Comparison of ENCODE assay signal across 10 cellular contexts in the genomic region with DNA sequence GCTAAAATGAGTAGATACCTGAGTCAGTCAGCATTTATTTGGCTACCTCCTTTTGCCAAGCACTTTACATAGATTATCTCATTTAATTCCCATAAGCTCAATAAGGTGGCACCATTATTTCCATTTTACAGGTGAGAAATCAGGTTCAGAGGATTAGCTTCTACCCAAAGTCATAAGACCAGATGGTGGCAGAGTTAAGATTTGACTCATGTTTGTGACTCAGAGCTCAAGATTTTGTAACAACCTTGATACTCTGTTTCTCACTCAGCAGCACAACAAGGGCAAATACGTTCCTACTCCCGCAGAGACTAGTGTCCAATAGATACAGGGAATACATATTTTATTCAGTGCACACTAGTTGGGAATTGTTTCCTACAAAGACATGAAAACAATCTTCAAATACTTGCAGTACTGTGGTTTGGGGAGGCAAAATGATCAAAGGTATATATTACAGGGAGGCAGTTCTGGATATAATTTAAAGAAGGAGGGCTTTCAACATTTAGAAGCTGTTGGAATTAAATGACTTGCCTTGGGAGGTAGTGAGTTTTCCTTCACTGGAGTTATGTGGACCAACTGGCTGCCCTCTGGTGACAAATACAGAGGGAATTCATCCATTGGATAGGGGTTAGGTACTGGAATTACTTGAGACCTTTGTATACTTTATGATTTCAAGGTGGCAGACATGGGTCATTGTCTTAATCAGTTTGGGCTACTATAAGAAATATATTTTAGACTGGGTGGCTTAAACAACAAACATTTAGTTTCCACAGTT. TPM values are rescaled to one million over a fixed set of nuclear protein-coding genes. Genes with fewer than 3 reads are reported as not detected.
DNase-seq lines count a peak whose midpoint lies in the region; ATAC-seq and TF ChIP-seq lines count a peak whose summit lies in the region.
"Had no signal": no experiment of that assay in that cellular context is flagged by ENCODE, and none has a peak within 500 bp of the region (broad histone marks: within the 10 kb centered on the region; RNA-seq: fewer than 3 reads in every experiment).

No MANE protein-coding gene starts in this region.

- 30 to 40% methylated on average over 2 of the region's 2 CpGs for WGBS in esophagus squamous epithelium, 2 donors
- 33 to 41% methylated on average over 2 of the region's 2 CpGs for WGBS in testis, 2 donors

- no peak overlapping the region for H3K4me3 Mint-ChIP-seq in activated naive CD4-positive, alpha-beta T cell treated with anti-CD3 and anti-CD28 coated beads, Interleukin-2, amount 50 U/mL, for 24 hours
- H3K4me3 Mint-ChIP-seq: dendritic cell treated with granulocyte-macrophage colony-stimulating factor and Interleukin-4, amounts not matched to agents 40 ng/mL and 50 ng/mL, for 4 days; stimulated activated naive B cell treated with anti-CD40 and anti-IgM and Interleukin-4, amounts not matched to agents 10 μg/mL and 1 μg/mL and 100 μg/mL, for 72 hours had no signal

- H3K4me2 ChIP-seq in PC-3 (ENCODE audit: low read length), result peak overlapping the region; percentile 68

- H3K36me3 ChIP-seq in PC-3 (ENCODE audit: low read depth, low read length) (0 out of 2 replicates have a peak, but pooled peaks cover 5% of the 10 kb centered on the region), esophagus squamous epithelium (peaks cover 8 to 36% (median 9%) of the 10 kb centered on the region in 3 donors), testis (ENCODE audit: low read depth, missing control alignments) (no peaks in the 10 kb centered on the region)

- no peak overlapping the region for H2AFZ ChIP-seq in PC-3 (ENCODE audit: low read length)

- CTCF ChIA-PET in PC-3 (lab: Charles Lee), result interaction anchor here (1.3 kb wide), 1 partner anchor 35 kb away, joined by 4 read pairs; no protein-coding TSS in a partner anchor

- no peak overlapping the region; the same call in 1 of the 2 replicates for H3K9ac ChIP-seq in PC-3 (ENCODE audit: low read length)

- H3K27me3 ChIP-seq in PC-3 (ENCODE audit: low read length), result no peaks in the 10 kb centered on the region
- H3K27me3 ChIP-seq in esophagus squamous epithelium, result no peaks in the 10 kb centered on the region
- H3K27me3 ChIP-seq in testis, result no peaks in the 10 kb centered on the region

- no peaks in the 10 kb centered on the region for H3K27me3 Mint-ChIP-seq in activated naive CD4-positive, alpha-beta T cell treated with anti-CD3 and anti-CD28 coated beads, Interleukin-2, amount 50 U/mL, for 24 hours
- H3K27me3 Mint-ChIP-seq: dendritic cell treated with granulocyte-macrophage colony-stimulating factor and Interleukin-4, amounts not matched to agents 40 ng/mL and 50 ng/mL, for 4 days; stimulated activated naive B cell treated with anti-CD40 and anti-IgM and Interleukin-4, amounts not matched to agents 10 μg/mL and 1 μg/mL and 100 μg/mL, for 72 hours had no signal

- peak overlapping the region; percentile 77 for H3K27ac ChIP-seq in PC-3 (ENCODE audit: low read length)
- peak overlapping the region; percentile 24 to 99 (median 79) for H3K27ac ChIP-seq in esophagus squamous epithelium
- peak overlapping the region; percentile 94 to 98 for H3K27ac ChIP-seq in testis

- no peaks in the 10 kb centered on the region for H3K9me3 Mint-ChIP-seq in activated naive CD4-positive, alpha-beta T cell treated with anti-CD3 and anti-CD28 coated beads, Interleukin-2, amount 50 U/mL, for 24 hours
- H3K9me3 Mint-ChIP-seq: dendritic cell treated with granulocyte-macrophage colony-stimulating factor and Interleukin-4, amounts not matched to agents 40 ng/mL and 50 ng/mL, for 4 days; stimulated activated naive B cell treated with anti-CD40 and anti-IgM and Interleukin-4, amounts not matched to agents 10 μg/mL and 1 μg/mL and 100 μg/mL, for 72 hours had no signal

- H3K4me3 ChIP-seq in PC-3 (ENCODE audit: low read length) (peak overlapping the region; percentile 37), esophagus squamous epithelium (no peak overlapping the region), testis (no peak overlapping the region)

- H3K79me2 ChIP-seq in PC-3 (ENCODE audit: low read length), result peaks cover 43% of the 10 kb centered on the region

- peaks cover 11% of the 10 kb centered on the region for H3K4me1 Mint-ChIP-seq in activated naive CD4-positive, alpha-beta T cell treated with anti-CD3 and anti-CD28 coated beads, Interleukin-2, amount 50 U/mL, for 24 hours

- no peaks in the 10 kb centered on the region for H3K9me2 ChIP-seq in PC-3 (replicated peaks; ENCODE audit: low read length)

- peak overlapping the region; percentile 30 for H3K27ac Mint-ChIP-seq in activated naive CD4-positive, alpha-beta T cell treated with anti-CD3 and anti-CD28 coated beads, Interleukin-2, amount 50 U/mL, for 24 hours
- H3K27ac Mint-ChIP-seq: dendritic cell treated with granulocyte-macrophage colony-stimulating factor and Interleukin-4, amounts not matched to agents 40 ng/mL and 50 ng/mL, for 4 days; stimulated activated naive B cell treated with anti-CD40 and anti-IgM and Interleukin-4, amounts not matched to agents 10 μg/mL and 1 μg/mL and 100 μg/mL, for 72 hours had no signal

- ATAC-seq in PC-3, result peak; percentile 6
- ATAC-seq: stimulated activated naive B cell treated with anti-CD40 and anti-IgM and Interleukin-4, amounts not matched to agents 10 μg/mL and 1 μg/mL and 100 μg/mL, for 72 hours had no signal

- TF ChIP-seq CTCF in PC-3 (conservative IDR thresholded peaks at IDR 0.05; ENCODE audit: low read depth, low read length) (no peak), esophagus squamous epithelium (IDR thresholded peaks at IDR 0.05) (no peak), testis (IDR thresholded peaks at IDR 0.05) (no peak)

- H3K9me3 ChIP-seq in PC-3 (ENCODE audit: low read length) (no peaks in the 10 kb centered on the region), esophagus squamous epithelium (no peaks in the 10 kb centered on the region), testis (no peaks in the 10 kb centered on the region)

- no TSS peak for BruUV-seq in PC-3 (replicated peaks; lab: Mats Ljungman, UMichigan)

- peaks cover 55% of the 10 kb centered on the region for H3K4me1 ChIP-seq in PC-3 (ENCODE audit: insufficient read depth, low read length)
- peaks cover 22 to 53% (median 34%) of the 10 kb centered on the region in 3 donors for H3K4me1 ChIP-seq in esophagus squamous epithelium
- H3K4me1 ChIP-seq in testis, result peaks cover 25% of the 10 kb centered on the region

- TF ChIP-seq POLR2A in esophagus squamous epithelium (IDR thresholded peaks at IDR 0.05) (no peak), testis (IDR thresholded peaks at IDR 0.05) (no peak)

- no peaks in the 10 kb centered on the region for H3F3A ChIP-seq in PC-3 (ENCODE audit: low read length, unreplicated experiment)

- POLR2A ChIA-PET in PC-3 (lab: Charles Lee; ENCODE audit: unreplicated experiment), result no interaction called here

- DNase-seq in activated naive CD4-positive, alpha-beta T cell treated with anti-CD3 and anti-CD28 coated beads, Interleukin-2, amount 50 U/mL, for 16 hours, result no peak
- DNase-seq in PC-3 (peak; percentile 93), esophagus squamous epithelium (lab: John Stamatoyannopoulos, UW) (no peak), testis (peak; percentile 58), NCI-H69 (lab: John Stamatoyannopoulos, UW) (no peak), Kasumi-1 (lab: John Stamatoyannopoulos, UW) (no peak), GM19240 (ENCODE audit: insufficient read length, low spot score) (no peak)
- DNase-seq: stimulated activated naive B cell treated with anti-CD40 and anti-IgM and Interleukin-4, amounts not matched to agents 10 μg/mL and 1 μg/mL and 100 μg/mL, for 72 hours had no signal

- H4K20me1 ChIP-seq in PC-3 (ENCODE audit: low read length), result no peaks in the 10 kb centered on the region

- intact Hi-C loops in PC-3 (cut with micrococcal nuclease), result loop anchor here (5.0 to 10.0 kb wide), 3 partner anchors 357 to 1508 kb away; a partner anchor contains a TSS
- intact Hi-C loops in esophagus squamous epithelium (cut with DNase I), result no loop called here
- intact Hi-C loops in testis (cut with DNase I; ENCODE audit: low total_unique reads), result no loop called here

- H3K36me3 Mint-ChIP-seq in activated naive CD4-positive, alpha-beta T cell treated with anti-CD3 and anti-CD28 coated beads, Interleukin-2, amount 50 U/mL, for 24 hours, result peaks cover 13% of the 10 kb centered on the region

RNA-seq across cellular contexts. Expression of a gene that starts 3.6 kb away (rescaled TPM):
- total RNA-seq in PC-3 (2014; rRNA removed), result 0.46 TPM in 1 of 2 replicates, not detected in the other
- total RNA-seq in esophagus squamous epithelium, result 10 to 100 TPM in 2 of 4 donors, 1 to 10 TPM in 2; 1.2 to 20.4 (median 6.3) TPM
- 1 to 10 TPM; 8.5 to 9.1 TPM for total RNA-seq in testis
- 4.9 TPM for polyA plus RNA-seq in testis (ENCODE audit: insufficient read depth, low read depth, low replicate concordance)

RNA-seq across cellular contexts. Expression of a gene that starts 3.6 kb away (rescaled TPM):
- total RNA-seq in PC-3 (2014; rRNA removed), result 16.9 and 18.4 TPM in 2 replicates
- 10 to 100 TPM; 29.7 to 56.9 (median 42.9) TPM for total RNA-seq in esophagus squamous epithelium
- total RNA-seq in testis, result 10 to 100 TPM; 55.0 to 58.0 TPM
- polyA plus RNA-seq in testis (ENCODE audit: insufficient read depth, low read depth, low replicate concordance), result 38.0 TPM

Comparison
In these comparisons a context has a peak if more than half of its experiments do, and no peak if none do; other contexts are left out.
1. DNase-seq: peak in PC-3 (single experiment) and testis (single experiment); none in activated naive CD4-positive, alpha-beta T cell treated with anti-CD3 and anti-CD28 coated beads, Interleukin-2, amount 50 U/mL, for 16 hours (single experiment), esophagus squamous epithelium (single experiment), NCI-H69 (single experiment), Kasumi-1 (0 of 2) and GM19240 (single experiment).
2. Peak in every context shown above with its lines, with median percentiles within 50 percentile points of each other: H3K27ac ChIP-seq.